ENCODE assay signal across 8 cellular contexts in the genomic region with DNA sequence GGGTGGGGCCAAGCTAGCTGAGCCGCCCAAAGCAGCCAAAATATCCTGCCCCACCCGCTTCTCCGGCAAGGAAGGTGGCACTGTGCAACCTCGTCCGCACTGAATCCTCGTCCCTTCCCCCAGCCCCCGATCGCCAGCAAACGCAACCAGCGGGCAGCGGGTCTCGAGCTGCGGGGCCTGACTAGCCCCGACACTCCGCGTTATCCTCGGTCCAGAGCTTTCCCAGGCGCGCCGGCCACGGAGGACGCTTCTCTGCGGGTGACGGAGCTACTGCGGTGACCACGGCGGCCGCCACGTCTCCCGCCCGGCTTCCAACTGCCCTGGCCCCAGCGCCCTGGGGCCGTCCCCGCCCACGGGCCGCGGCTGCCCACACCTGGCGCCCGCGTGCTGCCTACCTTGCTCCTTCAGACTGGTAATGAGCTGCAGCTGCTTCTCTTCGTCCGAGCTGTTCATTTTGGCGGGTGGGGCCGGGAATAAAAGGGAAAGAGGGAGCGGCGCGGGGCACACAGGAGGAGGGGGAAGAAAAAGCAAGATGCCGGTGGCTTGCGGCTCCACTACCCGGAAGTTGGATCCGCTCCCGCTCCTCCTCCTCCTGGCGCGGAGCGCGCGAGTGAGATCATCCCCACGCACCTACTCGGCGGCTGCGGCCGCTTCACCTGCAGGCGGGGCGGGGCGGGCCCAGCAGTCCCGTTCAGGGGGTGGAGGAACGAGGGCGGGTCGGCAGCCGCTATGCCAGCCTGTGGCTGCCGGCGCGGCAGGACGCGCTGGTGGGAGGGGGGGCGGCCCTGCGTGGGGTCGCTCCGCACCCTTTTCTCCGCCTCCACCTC. TPM values are rescaled to one million over a fixed set of nuclear protein-coding genes. Genes with fewer than 3 reads are reported as not detected.
DNase-seq lines count a peak whose midpoint lies in the region; FAIRE-seq and TF ChIP-seq lines count a peak whose summit lies in the region.

A gene with protein sequence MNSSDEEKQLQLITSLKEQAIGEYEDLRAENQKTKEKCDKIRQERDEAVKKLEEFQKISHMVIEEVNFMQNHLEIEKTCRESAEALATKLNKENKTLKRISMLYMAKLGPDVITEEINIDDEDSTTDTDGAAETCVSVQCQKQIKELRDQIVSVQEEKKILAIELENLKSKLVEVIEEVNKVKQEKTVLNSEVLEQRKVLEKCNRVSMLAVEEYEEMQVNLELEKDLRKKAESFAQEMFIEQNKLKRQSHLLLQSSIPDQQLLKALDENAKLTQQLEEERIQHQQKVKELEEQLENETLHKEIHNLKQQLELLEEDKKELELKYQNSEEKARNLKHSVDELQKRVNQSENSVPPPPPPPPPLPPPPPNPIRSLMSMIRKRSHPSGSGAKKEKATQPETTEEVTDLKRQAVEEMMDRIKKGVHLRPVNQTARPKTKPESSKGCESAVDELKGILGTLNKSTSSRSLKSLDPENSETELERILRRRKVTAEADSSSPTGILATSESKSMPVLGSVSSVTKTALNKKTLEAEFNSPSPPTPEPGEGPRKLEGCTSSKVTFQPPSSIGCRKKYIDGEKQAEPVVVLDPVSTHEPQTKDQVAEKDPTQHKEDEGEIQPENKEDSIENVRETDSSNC (minus strand): TSS at position 561 of the 827 bp plus-strand sequence. CDS start 108 bp downstream, at position 453.

- H3F3A ChIP-seq in SK-N-SH (replicated peaks; ENCODE audit: insufficient read depth), result peaks cover 10% of the 10 kb centered on the region

- H3K9me3 Mint-ChIP-seq in immature natural killer cell, result peaks cover 0 to 4% (median under 1%) of the 10 kb centered on the region in 6 donors

- no peak within 1 kb of the TSS for H3K27ac Mint-ChIP-seq in immature natural killer cell

- peaks cover 7% of the 10 kb centered on the region; the same call in 1 of the 2 replicates for H4K20me1 ChIP-seq in SK-N-SH (ENCODE audit: insufficient read depth)

- H3K4me1 ChIP-seq in SK-N-SH (ENCODE audit: control insufficient read depth in 1 of 2, insufficient read depth in 2 of 2, low read depth in 1 of 2, low read length in 1 of 2), result peaks cover 7 to 9% of the 10 kb centered on the region in 2 experiments; a peak in 3 of 4 replicates
- peaks cover 13% of the 10 kb centered on the region for H3K4me1 ChIP-seq in skeletal muscle satellite cell (ENCODE audit: control insufficient read depth, insufficient read depth, low read length)

- H3K79me2 ChIP-seq in SK-N-SH (ENCODE audit: insufficient read depth), result peaks cover 37% of the 10 kb centered on the region; the same call in 1 of the 2 replicates

- H3K4me1 Mint-ChIP-seq in immature natural killer cell, result peaks cover 5 to 13% of the 10 kb centered on the region in 2 donors

- CTCF ChIA-PET in SK-N-SH (lab: Yijun Ruan, JAX), result interaction anchor here (0.6 to 1.6 kb wide), 8 partner anchors 9 to 377 kb away, joined by 3 to 6 read pairs (median 3); no protein-coding TSS in a partner anchor

- no peak; a peak in 1 of 4 replicates for TF ChIP-seq EP300 in SK-N-SH (IDR thresholded peaks at IDR 0.05; ENCODE audit: borderline replicate concordance in 1 of 2, low read depth in 1 of 2, low read length in 1 of 2)

- DNase-seq in EL (peak; percentile 65), H54 (ENCODE audit: insufficient read length, low spot score) (peak; percentile 67), NCI-H1092 (lab: John Stamatoyannopoulos, UW) (peak; percentile 32), SK-N-SH (peak; percentile 82), cardiac fibroblast (ENCODE audit: low read depth in 2 of 2) (peak; percentile 38 to 57), immature natural killer cell (peak in 1 of 3 donors; percentile 5), inferior parietal cortex (ENCODE audit: extremely low spot score) (no peak)

- POLR2A ChIA-PET in SK-N-SH (lab: Yijun Ruan, JAX), result interaction anchor here (1.7 to 1.8 kb wide), 2 partner anchors 27 to 156 kb away, joined by 3 to 4 read pairs; a partner anchor contains a TSS

- H3K4me2 ChIP-seq in SK-N-SH (peak within 1 kb of the TSS; percentile 92), skeletal muscle satellite cell (ENCODE audit: low read length) (peak within 1 kb of the TSS; percentile 88)

- H3K4me3 ChIP-seq in SK-N-SH (ENCODE audit: low read depth in 2 of 2, low read length in 1 of 2), result peak within 1 kb of the TSS; percentile 92 to 99
- peak within 1 kb of the TSS; percentile 75 to 87 for H3K4me3 ChIP-seq in cardiac fibroblast (replicated peaks in 1 of 2; ENCODE audit: low read depth in 2 of 2, low read length in 2 of 2)
- H3K4me3 ChIP-seq in skeletal muscle satellite cell (ENCODE audit: low read length), result peak within 1 kb of the TSS; percentile 95

- TF ChIP-seq RAD21 in SK-N-SH (IDR thresholded peaks at IDR 0.05; ENCODE audit: low read length), result no peak

- peak within 1 kb of the TSS; percentile 45 to 64; a peak in 3 of 4 replicates for H3K27ac ChIP-seq in SK-N-SH (ENCODE audit: low read depth in 2 of 2, low read length in 1 of 2)

- peaks cover 7 to 11% (median 11%) of the 10 kb centered on the region in 3 donors for H3K27me3 Mint-ChIP-seq in immature natural killer cell (ENCODE audit: low read depth in 3 of 3)

- 0% methylated on average over 8 of the region's 80 CpGs for WGBS in SK-N-SH (ENCODE audit: low lambda C conversion rate)

- no peaks in the 10 kb centered on the region for H3K36me3 ChIP-seq in SK-N-SH (replicated peaks in 1 of 2; ENCODE audit: control insufficient read depth in 1 of 2, insufficient read depth in 2 of 2, low read length in 1 of 2)
- H3K36me3 ChIP-seq in skeletal muscle satellite cell (ENCODE audit: insufficient read depth, low read length), result no peaks in the 10 kb centered on the region

- peak within 1 kb of the TSS; percentile 53 to 71 (median 61) for H3K4me3 Mint-ChIP-seq in immature natural killer cell

- H3K36me3 Mint-ChIP-seq in immature natural killer cell, result peaks cover 3% of the 10 kb centered on the region in 3 donors

- H2AFZ ChIP-seq in SK-N-SH (ENCODE audit: low read depth), result peak within 1 kb of the TSS; percentile 98

- H3K9me3 ChIP-seq in SK-N-SH (no peaks in the 10 kb centered on the region), skeletal muscle satellite cell (replicated peaks; ENCODE audit: low read length) (no peaks in the 10 kb centered on the region)

- FAIRE-seq in H54 (lab: Jason Lieb, UNC), result no peak

- TF ChIP-seq CTCF in SK-N-SH (IDR thresholded peaks at IDR 0.05), result no peak
- no peak for TF ChIP-seq CTCF in cardiac fibroblast (IDR thresholded peaks at IDR 0.05; ENCODE audit: low read depth, low read length)

- no peaks in the 10 kb centered on the region for H3K27me3 ChIP-seq in SK-N-SH (ENCODE audit: insufficient read depth)
- no peaks in the 10 kb centered on the region for H3K27me3 ChIP-seq in skeletal muscle satellite cell (ENCODE audit: control insufficient read depth, insufficient read depth, low read length)

- TF ChIP-seq POLR2A in H54 (IDR thresholded peaks at IDR 0.05; ENCODE audit: low read depth, low read length), result peak; percentile 26; the same call in 1 of the 2 replicates

- H3K9ac ChIP-seq in SK-N-SH, result peak within 1 kb of the TSS; percentile 93
- H3K9ac ChIP-seq in skeletal muscle satellite cell (ENCODE audit: low read depth, low read length), result peak within 1 kb of the TSS; percentile 91

- H3K9me2 ChIP-seq in SK-N-SH, result no peaks in the 10 kb centered on the region

TF ChIP-seq in SK-N-SH, 30 proteins besides CTCF, POLR2A, EP300 and RAD21:
- TF ChIP-seq TAF1 (IDR thresholded peaks at IDR 0.05; ENCODE audit: borderline replicate concordance, low read depth, low read length) (no peak), ELF1 (IDR thresholded peaks at IDR 0.05) (peak; percentile 81), EZH2phosphoT487 (IDR thresholded peaks at IDR 0.05; ENCODE audit: borderline replicate concordance, low read depth) (no peak), MEF2A (IDR thresholded peaks at IDR 0.05; ENCODE audit: borderline replicate concordance, low read depth) (no peak), SMC3 (IDR thresholded peaks at IDR 0.05; ENCODE audit: low read depth, low read length) (no peak), FOXM1 (IDR thresholded peaks at IDR 0.05; ENCODE audit: low read depth) (no peak), MXI1 (IDR thresholded peaks at IDR 0.05; ENCODE audit: low read depth, low read length) (peak; percentile 35; the same call in 1 of the 2 replicates), CHD2 (IDR thresholded peaks at IDR 0.05; ENCODE audit: low read length, partially characterized antibody) (no peak)

RNA-seq across cellular contexts. Expression of the gene that starts here (rescaled TPM):
- 5.2 and 6.6 TPM in 2 replicates for polyA plus RNA-seq in SK-N-SH (2012; rRNA removed)
- 4.5 and 6.3 TPM in 2 replicates for polyA plus RNA-seq in SK-N-SH (2012; cell fraction: cytosol; rRNA removed)
- polyA plus RNA-seq in SK-N-SH (2012; cell fraction: nucleus; rRNA removed), result 18.8 and 38.6 TPM in 2 replicates
- polyA plus RNA-seq in immature natural killer cell, result under 1 TPM; 0.28 to 0.66 (median 0.55) TPM
- total RNA-seq in skeletal muscle satellite cell (2012; rRNA removed), result 0.44 and 0.76 TPM in 2 replicates
